In the genomic region with DNA sequence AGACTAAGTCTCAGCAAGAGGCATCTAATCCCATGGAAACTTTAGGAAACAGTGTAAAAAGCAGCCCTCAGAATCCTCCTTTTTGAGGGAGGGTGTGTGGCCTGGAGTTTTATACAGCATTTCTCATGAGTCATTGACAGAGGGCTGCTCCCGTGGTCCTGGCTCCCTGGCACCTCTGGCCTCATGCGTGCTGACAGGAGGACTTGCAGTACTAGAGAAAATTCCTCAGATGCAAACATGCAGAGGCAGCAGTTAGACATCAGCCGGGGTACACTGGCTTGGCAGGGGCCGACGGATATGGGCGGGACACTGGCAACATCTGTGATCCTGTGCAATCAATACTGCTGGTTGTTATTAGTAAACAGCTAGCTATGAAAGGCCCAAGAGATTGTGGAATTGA, we compare ENCODE assay signal across 12 cellular contexts.
DNase-seq lines count a peak whose midpoint lies in the region; FAIRE-seq and TF ChIP-seq lines count a peak whose summit lies in the region.
"Had no signal": no experiment of that assay in that cellular context is flagged by ENCODE, and none has a peak within 500 bp of the region (broad histone marks: within the 10 kb centered on the region; RNA-seq: fewer than 3 reads in every experiment).

No MANE protein-coding gene starts in this region.

- H3K4me1 ChIP-seq in spleen: no peaks in the 10 kb centered on the region

- TF ChIP-seq CTCF in spleen (IDR thresholded peaks at IDR 0.05 in 8 of 11, conservative IDR thresholded peaks at IDR 0.05 in 3 of 11) (no peak), GM10248 (IDR thresholded peaks at IDR 0.05; ENCODE audit: control extremely low read depth, extremely low read depth, low read depth, missing control alignments) (no peak), D721Med (IDR thresholded peaks at IDR 0.05; ENCODE audit: insufficient read depth, missing control alignments) (no peak)

- no peak overlapping the region for H3K27ac ChIP-seq in spleen
- H3K27ac ChIP-seq: VCaP had no signal

- H3K36me3 ChIP-seq in MG63: no peaks in the 10 kb centered on the region
- no peaks in the 10 kb centered on the region for H3K36me3 ChIP-seq in spleen

- WGBS in spleen, 5 donors: 57 to 82% (median 80%) methylated on average over 6 of the region's 6 CpGs

- intact Hi-C loops in spleen (cut with DNase I; ENCODE audit: low total_unique reads): no loop called here

- POLR2A ChIA-PET in GM10248 (lab: Yijun Ruan, JAX): no interaction called here

- no peak overlapping the region for H3K4me3 ChIP-seq in MG63
- no peak overlapping the region for H3K4me3 ChIP-seq in spleen

- H3K27me3 ChIP-seq in MG63 (no peaks in the 10 kb centered on the region), spleen (replicated peaks in 1 of 7) (no peaks in the 10 kb centered on the region)

- H3K9me3 ChIP-seq in MG63 (no peaks in the 10 kb centered on the region), spleen (peaks cover 0 to 9% (median 0%) of the 10 kb centered on the region in 8 donors)

- FAIRE-seq in D721Med (lab: Jason Lieb, UNC): no peak
- FAIRE-seq: kidney had no signal

- CTCF ChIA-PET in GM10248 (lab: Yijun Ruan, JAX): interaction anchor here (1.0 kb wide), 1 partner anchor 9 kb away, joined by 3 read pairs; no protein-coding TSS in a partner anchor

- no peak for TF ChIP-seq POLR2A in spleen (IDR thresholded peaks at IDR 0.05)

- DNase-seq in MG63 (peak; percentile 93), cerebellum (ENCODE audit: low spot score) (peak; percentile 3), islet precursor cell (peak; percentile 72), spleen (peak; percentile 56), GM10248 (ENCODE audit: extremely low spot score) (no peak), D721Med (ENCODE audit: insufficient read length, low spot score) (no peak), germinal center (ENCODE audit: low spot score) (no peak)
- DNase-seq: activated CD8-positive, alpha-beta memory T cell treated with anti-CD3 and anti-CD28 coated beads, Interleukin-2, amount 50 U/mL, for 4 hours; DMS153; kidney; NCI-H2227 treated with DMSO at 0.1 percent for 48 hours had no signal

Comparison
In these comparisons a context has a peak if more than half of its experiments do, and no peak if none do; other contexts are left out.
1. DNase-seq: peak in MG63 (single experiment), cerebellum (single experiment), islet precursor cell (single experiment) and spleen (single experiment); none in GM10248 (single experiment), D721Med (single experiment) and germinal center (single experiment).